11 cellular contexts compared by ENCODE assay signal in genomic region chr13:75507027-75508001, GRCh38. TPM values are rescaled to one million over a fixed set of nuclear protein-coding genes. Genes with fewer than 3 reads are reported as not detected.
DNase-seq lines count a peak whose midpoint lies in the region; TF ChIP-seq lines count a peak whose summit lies in the region.
"Had no signal": no experiment of that assay in that cellular context is flagged by ENCODE, and none has a peak within 500 bp of the region (broad histone marks: within the 10 kb centered on the region; RNA-seq: fewer than 3 reads in every experiment).

No MANE protein-coding gene starts in this region.

- no peak overlapping the region for H3K4me3 ChIP-seq in HL-60 (replicated peaks; ENCODE audit: insufficient read depth, low read length)

- no peak for TF ChIP-seq CTCF in HL-60 (IDR thresholded peaks at IDR 0.05; ENCODE audit: insufficient read depth, low read length)

- no peaks in the 10 kb centered on the region for H3K27me3 ChIP-seq in HL-60 (ENCODE audit: insufficient read depth, poor library complexity, severe bottlenecking)

- DNase-seq in NCI-H345 (lab: John Stamatoyannopoulos, UW) (peak; percentile 62), NCI-H345 treated with DMSO at 0.1 percent for 48 hours (lab: John Stamatoyannopoulos, UW; ENCODE audit: unreplicated experiment) (no peak), HL-60 (ENCODE audit: low read depth in 1 of 2, low spot score in 1 of 2) (peak; percentile 75 to 89), UCSD-AML1 (lab: John Stamatoyannopoulos, UW; ENCODE audit: unreplicated experiment) (peak; percentile 13), renal cortical epithelial cell (ENCODE audit: low read depth) (peak; percentile 34), NCI-H226 (no peak)
- no peak for DNase-seq in activated naive CD4-positive, alpha-beta T cell treated with anti-CD3 and anti-CD28 coated beads, Interleukin-2, amount 50 U/mL, for 16 hours
- no peak for DNase-seq in activated CD4-positive, alpha-beta T cell treated with anti-CD3 and anti-CD28 coated beads, Interleukin-2, amount 50 U/mL, for 1 hour
- DNase-seq: immature natural killer cell, naive B cell, NCI-H2029 treated with DMSO at 0.1 percent for 48 hours had no signal

- H3K27ac ChIP-seq in HL-60 (replicated peaks) = peak overlapping the region; percentile 66

RNA-seq across cellular contexts. Expression of gene TBC1D4, which starts 25.3 kb away (rescaled TPM):
- 15.1 and 20.1 TPM in 2 replicates for total RNA-seq in renal cortical epithelial cell

RNA-seq across cellular contexts. Expression of gene COMMD6, which starts 30.3 kb away (rescaled TPM):
- total RNA-seq in renal cortical epithelial cell = 29.7 and 37.5 TPM in 2 replicates

RNA-seq across cellular contexts. Expression of gene UCHL3, which starts 42.3 kb away (rescaled TPM):
- total RNA-seq in renal cortical epithelial cell = 66.5 and 126 TPM in 2 replicates

Comparison
In these comparisons a context has a peak if more than half of its experiments do, and no peak if none do; other contexts are left out.
1. DNase-seq: peak in NCI-H345 (single experiment), HL-60 (2 of 2), UCSD-AML1 (single experiment) and renal cortical epithelial cell (single experiment); none in NCI-H345 treated with DMSO at 0.1 percent for 48 hours (single experiment), NCI-H226 (single experiment), activated naive CD4-positive, alpha-beta T cell treated with anti-CD3 and anti-CD28 coated beads, Interleukin-2, amount 50 U/mL, for 16 hours (single experiment) and activated CD4-positive, alpha-beta T cell treated with anti-CD3 and anti-CD28 coated beads, Interleukin-2, amount 50 U/mL, for 1 hour (single experiment).